In genomic region chr6:169701953-169702639, GRCh38 we compare ENCODE assay signal across 7 cellular contexts.
DNase-seq lines count a peak whose midpoint lies in the region; ATAC-seq, FAIRE-seq and TF ChIP-seq lines count a peak whose summit lies in the region.

Gene C6orf120 (plus strand): TSS chr6:169702126. CDS start chr6:169702460, 334 bp downstream.
Gene WDR27 (minus strand): TSS chr6:169702029. CDS start chr6:169689005, 13,024 bp downstream.

- DNase-seq in GM18507 (ENCODE audit: extremely low spot score, insufficient read length, low read depth) (peak; percentile 90), NCI-H2029 treated with DMSO at 0.1 percent for 48 hours (lab: John Stamatoyannopoulos, UW) (peak; percentile 83), T-helper 9 cell (peak; percentile 95), astrocyte of the hippocampus (ENCODE audit: low read depth, low spot score) (peak; percentile 99), hippocampal formation (lab: John Stamatoyannopoulos, UW) (peak; percentile 80 to 87), retinal pigment epithelial cell (ENCODE audit: low read depth) (peak; percentile 79)

- peak; percentile 94 for FAIRE-seq in GM18507 (lab: Jason Lieb, UNC)

- peak; percentile 95 for ATAC-seq in HG02981 (IDR thresholded peaks at IDR 0.05; ENCODE audit: unreplicated experiment)

- no peak for TF ChIP-seq CTCF in retinal pigment epithelial cell (conservative IDR thresholded peaks at IDR 0.05; ENCODE audit: low read depth, low read length)

- peak within 1 kb of the TSS; percentile 89 for H3K4me3 ChIP-seq in retinal pigment epithelial cell (ENCODE audit: low read length)

Comparison
In these comparisons a context has a peak if more than half of its experiments do, and no peak if none do; other contexts are left out.
1. Peak in every context shown above with its lines: DNase-seq, ATAC-seq and H3K4me3 ChIP-seq.